In the genomic region with DNA sequence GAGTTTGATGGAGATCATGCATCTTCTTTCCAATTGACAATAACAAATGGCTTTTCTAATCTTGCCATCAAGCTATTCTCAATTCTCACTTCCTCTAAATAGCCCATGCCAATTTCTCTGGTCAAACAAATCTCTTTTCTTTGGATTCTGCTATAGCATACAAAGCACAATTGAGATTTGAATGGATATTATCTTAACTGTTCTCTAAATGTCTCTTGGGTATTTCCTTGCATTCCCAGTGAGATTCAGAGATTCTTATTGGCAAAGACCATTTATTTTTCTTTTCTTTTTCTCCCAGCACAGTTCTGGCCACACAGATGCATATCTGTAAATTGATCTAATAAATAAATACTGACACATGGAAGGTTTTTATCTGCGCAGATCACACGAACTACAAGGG, we compare ENCODE assay signal across 32 cellular contexts. TPM values are rescaled to one million over a fixed set of nuclear protein-coding genes. Genes with fewer than 3 reads are reported as not detected.
"Had no signal": no experiment of that assay in that cellular context is flagged by ENCODE, and none has a peak within 500 bp of the region (broad histone marks: within the 10 kb centered on the region; RNA-seq: fewer than 3 reads in every experiment).

A gene with protein sequence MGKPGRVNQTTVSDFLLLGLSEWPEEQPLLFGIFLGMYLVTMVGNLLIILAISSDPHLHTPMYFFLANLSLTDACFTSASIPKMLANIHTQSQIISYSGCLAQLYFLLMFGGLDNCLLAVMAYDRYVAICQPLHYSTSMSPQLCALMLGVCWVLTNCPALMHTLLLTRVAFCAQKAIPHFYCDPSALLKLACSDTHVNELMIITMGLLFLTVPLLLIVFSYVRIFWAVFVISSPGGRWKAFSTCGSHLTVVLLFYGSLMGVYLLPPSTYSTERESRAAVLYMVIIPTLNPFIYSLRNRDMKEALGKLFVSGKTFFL (plus strand): TSS at position 301 of the 400 bp plus-strand sequence. CDS start 100 bp downstream, outside the sequence.

- H3K4me1 ChIP-seq: adrenal gland, body of pancreas, colonic mucosa, gastrocnemius medialis had no signal

- DNase-seq: activated CD4-positive, alpha-beta memory T cell treated with anti-CD3 and anti-CD28 coated beads for 36 hours; activated CD4-positive, alpha-beta T cell treated with anti-CD3 and anti-CD28 coated beads for 36 hours; activated CD4-positive, alpha-beta T cell treated with anti-CD3 and anti-CD28 coated beads, Interleukin-2, amount 10 ng/mL, durations not matched to agents 24 days and 14 days; activated CD4-positive, CD25-positive, alpha-beta regulatory T cell; activated CD4-positive, CD25-positive, alpha-beta regulatory T cell treated with anti-CD3 and anti-CD28 coated beads, Interleukin-2, amount 50 U/mL, for 72 hours; activated CD8-positive, alpha-beta memory T cell treated with anti-CD3 and anti-CD28 coated beads, Interleukin-2, amount 10 ng/mL, durations not matched to agents 7 days and 5 days; activated CD8-positive, alpha-beta memory T cell treated with anti-CD3 and anti-CD28 coated beads, Interleukin-2, amount 50 U/mL, for 4 hours; activated CD8-positive, alpha-beta T cell treated with anti-CD3 and anti-CD28 coated beads, Interleukin-2, amount 10 ng/mL, durations not matched to agents 7 days and 5 days; activated effector memory CD4-positive, alpha-beta T cell treated with anti-CD3 and anti-CD28 coated beads, Interleukin-2, amount 50 U/mL, for 16 hours; activated naive CD4-positive, alpha-beta T cell treated with anti-CD3 and anti-CD28 coated beads for 36 hours; activated naive CD8-positive, alpha-beta T cell treated with anti-CD3 and anti-CD28 coated beads for 36 hours; activated naive CD8-positive, alpha-beta T cell treated with anti-CD3 and anti-CD28 coated beads, Interleukin-2, amount 50 U/mL, for 24 hours; activated T-cell treated with anti-CD3 and anti-CD28 coated beads, Interleukin-2, amount 50 U/mL, for 1 hour; activated T-cell treated with anti-CD3 and anti-CD28 coated beads, Interleukin-2, amount 50 U/mL, for 48 hours; adrenal gland; amygdala; aorta; body of pancreas; caudate nucleus; colonic mucosa; effector CD8-positive, alpha-beta T cell; gastrocnemius medialis; T-helper 1 cell; T-helper 17 cell had no signal

- H3K27me3 ChIP-seq: adrenal gland, body of pancreas, colonic mucosa, gastrocnemius medialis had no signal

- H3K9me3 ChIP-seq: adrenal gland, body of pancreas, colonic mucosa, gastrocnemius medialis had no signal

- H3K36me3 ChIP-seq: adrenal gland, colonic mucosa, gastrocnemius medialis had no signal

- FAIRE-seq: endometrium had no signal

- H3K27ac ChIP-seq: adrenal gland, body of pancreas, colonic mucosa, gastrocnemius medialis had no signal

- ATAC-seq: activated CD4-positive, alpha-beta T cell treated with anti-CD3 and anti-CD28 coated beads for 36 hours; activated CD8-positive, alpha-beta memory T cell treated with anti-CD3 and anti-CD28 coated beads, Interleukin-2, amount 10 ng/mL, durations not matched to agents 7 days and 5 days; activated CD8-positive, alpha-beta T cell treated with anti-CD3 and anti-CD28 coated beads, Interleukin-2, amount 10 ng/mL, durations not matched to agents 7 days and 5 days; activated naive CD8-positive, alpha-beta T cell treated with anti-CD3 and anti-CD28 coated beads, Interleukin-2, amount 50 U/mL, for 24 hours; body of pancreas; esophagus mucosa; gastrocnemius medialis; T-helper 17 cell had no signal

- H3K4me3 ChIP-seq: adrenal gland, body of pancreas, colonic mucosa, gastrocnemius medialis had no signal

RNA-seq across cellular contexts. Expression of the gene that starts here (rescaled TPM):
- total RNA-seq: activated CD4-positive, alpha-beta memory T cell treated with anti-CD3 and anti-CD28 coated beads for 36 hours; activated CD4-positive, alpha-beta T cell treated with anti-CD3 and anti-CD28 coated beads for 36 hours; activated CD4-positive, alpha-beta T cell treated with anti-CD3 and anti-CD28 coated beads, Interleukin-2, amount 10 ng/mL, durations not matched to agents 24 days and 14 days; activated CD8-positive, alpha-beta memory T cell treated with anti-CD3 and anti-CD28 coated beads for 36 hours; activated CD8-positive, alpha-beta memory T cell treated with anti-CD3 and anti-CD28 coated beads, Interleukin-2, amount 10 ng/mL, durations not matched to agents 7 days and 5 days; activated CD8-positive, alpha-beta T cell treated with anti-CD3 and anti-CD28 coated beads, Interleukin-2, amount 10 ng/mL, durations not matched to agents 7 days and 5 days; activated naive CD4-positive, alpha-beta T cell treated with anti-CD3 and anti-CD28 coated beads for 36 hours; activated naive CD8-positive, alpha-beta T cell treated with anti-CD3 and anti-CD28 coated beads for 36 hours; activated T-helper 1 cell treated with anti-CD3 and anti-CD28 coated beads, Interleukin-12 subunit alpha, Interleukin-12 subunit beta, Interleukin-2, Interleukin-4 antibody, amounts not matched to agents 30 ng/mL and 10 ng/mL and 1 ng/mL, durations not matched to agents 14 hours and 24 hours and 36 hours; activated T-helper 2 cell treated with anti-CD3 and anti-CD28 coated beads, Interferon-gamma antibody, Interleukin-2, Interleukin-4, amounts not matched to agents 10 μg/mL and 5 μg/mL and 100 μg/mL, durations not matched to agents 14 hours and 24 hours and 36 hours; adrenal gland; aorta; body of pancreas; colonic mucosa; dermis microvascular lymphatic vessel endothelial cell; epithelial cell of proximal tubule; esophagus mucosa; gastrocnemius medialis; glomerular endothelial cell had no signal
- polyA plus RNA-seq: adrenal gland, aorta had no signal
